ENCODE assay signal across 1 cellular context in genomic region chr6:16759646-16760535, GRCh38.
A peak's percentile ranks its signal among the peaks of the same experiment; 100 is the strongest.
TF ChIP-seq lines count a peak whose summit lies in the region.

No MANE protein-coding gene starts in this region.

TF ChIP-seq in HepG2, 621 proteins besides CTCF, POLR2A, EP300 and RAD21 (continued from another document and continues in another):
- TF ChIP-seq AHDC1 (CRISPR knock-in tag; IDR thresholded peaks at IDR 0.05; ENCODE audit: borderline replicate concordance), result peak; percentile 54; the same call in 1 of the 2 replicates
- TF ChIP-seq, protein P1, sequence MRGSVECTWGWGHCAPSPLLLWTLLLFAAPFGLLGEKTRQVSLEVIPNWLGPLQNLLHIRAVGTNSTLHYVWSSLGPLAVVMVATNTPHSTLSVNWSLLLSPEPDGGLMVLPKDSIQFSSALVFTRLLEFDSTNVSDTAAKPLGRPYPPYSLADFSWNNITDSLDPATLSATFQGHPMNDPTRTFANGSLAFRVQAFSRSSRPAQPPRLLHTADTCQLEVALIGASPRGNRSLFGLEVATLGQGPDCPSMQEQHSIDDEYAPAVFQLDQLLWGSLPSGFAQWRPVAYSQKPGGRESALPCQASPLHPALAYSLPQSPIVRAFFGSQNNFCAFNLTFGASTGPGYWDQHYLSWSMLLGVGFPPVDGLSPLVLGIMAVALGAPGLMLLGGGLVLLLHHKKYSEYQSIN (CRISPR knock-in tag; IDR thresholded peaks at IDR 0.05; ENCODE audit: borderline replicate concordance), result no peak
- TF ChIP-seq, protein P2, sequence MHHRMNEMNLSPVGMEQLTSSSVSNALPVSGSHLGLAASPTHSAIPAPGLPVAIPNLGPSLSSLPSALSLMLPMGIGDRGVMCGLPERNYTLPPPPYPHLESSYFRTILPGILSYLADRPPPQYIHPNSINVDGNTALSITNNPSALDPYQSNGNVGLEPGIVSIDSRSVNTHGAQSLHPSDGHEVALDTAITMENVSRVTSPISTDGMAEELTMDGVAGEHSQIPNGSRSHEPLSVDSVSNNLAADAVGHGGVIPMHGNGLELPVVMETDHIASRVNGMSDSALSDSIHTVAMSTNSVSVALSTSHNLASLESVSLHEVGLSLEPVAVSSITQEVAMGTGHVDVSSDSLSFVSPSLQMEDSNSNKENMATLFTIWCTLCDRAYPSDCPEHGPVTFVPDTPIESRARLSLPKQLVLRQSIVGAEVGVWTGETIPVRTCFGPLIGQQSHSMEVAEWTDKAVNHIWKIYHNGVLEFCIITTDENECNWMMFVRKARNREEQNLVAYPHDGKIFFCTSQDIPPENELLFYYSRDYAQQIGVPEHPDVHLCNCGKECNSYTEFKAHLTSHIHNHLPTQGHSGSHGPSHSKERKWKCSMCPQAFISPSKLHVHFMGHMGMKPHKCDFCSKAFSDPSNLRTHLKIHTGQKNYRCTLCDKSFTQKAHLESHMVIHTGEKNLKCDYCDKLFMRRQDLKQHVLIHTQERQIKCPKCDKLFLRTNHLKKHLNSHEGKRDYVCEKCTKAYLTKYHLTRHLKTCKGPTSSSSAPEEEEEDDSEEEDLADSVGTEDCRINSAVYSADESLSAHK (CRISPR knock-in tag; IDR thresholded peaks at IDR 0.05; ENCODE audit: borderline replicate concordance), result no peak
- TF ChIP-seq ZNF446 (CRISPR knock-in tag; IDR thresholded peaks at IDR 0.05), result no peak; the same call in none of the 2 replicates
- peak; percentile 84; the same call in 1 of the 2 replicates for TF ChIP-seq ZNF329 (CRISPR knock-in tag; IDR thresholded peaks at IDR 0.05; ENCODE audit: low read depth)
- TF ChIP-seq, protein P3, sequence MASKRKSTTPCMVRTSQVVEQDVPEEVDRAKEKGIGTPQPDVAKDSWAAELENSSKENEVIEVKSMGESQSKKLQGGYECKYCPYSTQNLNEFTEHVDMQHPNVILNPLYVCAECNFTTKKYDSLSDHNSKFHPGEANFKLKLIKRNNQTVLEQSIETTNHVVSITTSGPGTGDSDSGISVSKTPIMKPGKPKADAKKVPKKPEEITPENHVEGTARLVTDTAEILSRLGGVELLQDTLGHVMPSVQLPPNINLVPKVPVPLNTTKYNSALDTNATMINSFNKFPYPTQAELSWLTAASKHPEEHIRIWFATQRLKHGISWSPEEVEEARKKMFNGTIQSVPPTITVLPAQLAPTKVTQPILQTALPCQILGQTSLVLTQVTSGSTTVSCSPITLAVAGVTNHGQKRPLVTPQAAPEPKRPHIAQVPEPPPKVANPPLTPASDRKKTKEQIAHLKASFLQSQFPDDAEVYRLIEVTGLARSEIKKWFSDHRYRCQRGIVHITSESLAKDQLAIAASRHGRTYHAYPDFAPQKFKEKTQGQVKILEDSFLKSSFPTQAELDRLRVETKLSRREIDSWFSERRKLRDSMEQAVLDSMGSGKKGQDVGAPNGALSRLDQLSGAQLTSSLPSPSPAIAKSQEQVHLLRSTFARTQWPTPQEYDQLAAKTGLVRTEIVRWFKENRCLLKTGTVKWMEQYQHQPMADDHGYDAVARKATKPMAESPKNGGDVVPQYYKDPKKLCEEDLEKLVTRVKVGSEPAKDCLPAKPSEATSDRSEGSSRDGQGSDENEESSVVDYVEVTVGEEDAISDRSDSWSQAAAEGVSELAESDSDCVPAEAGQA (IDR thresholded peaks at IDR 0.05; ENCODE audit: low read depth), result no peak
- TF ChIP-seq, protein P3 (CRISPR knock-in tag; IDR thresholded peaks at IDR 0.05; ENCODE audit: borderline replicate concordance), result no peak
- peak; percentile 32 for TF ChIP-seq ZNF883 (CRISPR knock-in tag; IDR thresholded peaks at IDR 0.05; ENCODE audit: not compliant biosample characterization)
- TF ChIP-seq ZNF567 (CRISPR knock-in tag; IDR thresholded peaks at IDR 0.05; ENCODE audit: borderline replicate concordance), result peak; percentile 81; the same call in 1 of the 2 replicates
- TF ChIP-seq, protein P4, sequence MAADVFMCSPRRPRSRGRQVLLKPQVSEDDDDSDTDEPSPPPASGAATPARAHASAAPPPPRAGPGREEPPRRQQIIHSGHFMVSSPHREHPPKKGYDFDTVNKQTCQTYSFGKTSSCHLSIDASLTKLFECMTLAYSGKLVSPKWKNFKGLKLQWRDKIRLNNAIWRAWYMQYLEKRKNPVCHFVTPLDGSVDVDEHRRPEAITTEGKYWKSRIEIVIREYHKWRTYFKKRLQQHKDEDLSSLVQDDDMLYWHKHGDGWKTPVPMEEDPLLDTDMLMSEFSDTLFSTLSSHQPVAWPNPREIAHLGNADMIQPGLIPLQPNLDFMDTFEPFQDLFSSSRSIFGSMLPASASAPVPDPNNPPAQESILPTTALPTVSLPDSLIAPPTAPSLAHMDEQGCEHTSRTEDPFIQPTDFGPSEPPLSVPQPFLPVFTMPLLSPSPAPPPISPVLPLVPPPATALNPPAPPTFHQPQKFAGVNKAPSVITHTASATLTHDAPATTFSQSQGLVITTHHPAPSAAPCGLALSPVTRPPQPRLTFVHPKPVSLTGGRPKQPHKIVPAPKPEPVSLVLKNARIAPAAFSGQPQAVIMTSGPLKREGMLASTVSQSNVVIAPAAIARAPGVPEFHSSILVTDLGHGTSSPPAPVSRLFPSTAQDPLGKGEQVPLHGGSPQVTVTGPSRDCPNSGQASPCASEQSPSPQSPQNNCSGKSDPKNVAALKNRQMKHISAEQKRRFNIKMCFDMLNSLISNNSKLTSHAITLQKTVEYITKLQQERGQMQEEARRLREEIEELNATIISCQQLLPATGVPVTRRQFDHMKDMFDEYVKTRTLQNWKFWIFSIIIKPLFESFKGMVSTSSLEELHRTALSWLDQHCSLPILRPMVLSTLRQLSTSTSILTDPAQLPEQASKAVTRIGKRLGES (CRISPR knock-in tag; IDR thresholded peaks at IDR 0.05; ENCODE audit: borderline replicate concordance), result no peak
- TF ChIP-seq NCOR1 (IDR thresholded peaks at IDR 0.05; ENCODE audit: borderline replicate concordance, low read length), result peak; percentile 14; the same call in 1 of the 2 replicates
- TF ChIP-seq, protein P5, sequence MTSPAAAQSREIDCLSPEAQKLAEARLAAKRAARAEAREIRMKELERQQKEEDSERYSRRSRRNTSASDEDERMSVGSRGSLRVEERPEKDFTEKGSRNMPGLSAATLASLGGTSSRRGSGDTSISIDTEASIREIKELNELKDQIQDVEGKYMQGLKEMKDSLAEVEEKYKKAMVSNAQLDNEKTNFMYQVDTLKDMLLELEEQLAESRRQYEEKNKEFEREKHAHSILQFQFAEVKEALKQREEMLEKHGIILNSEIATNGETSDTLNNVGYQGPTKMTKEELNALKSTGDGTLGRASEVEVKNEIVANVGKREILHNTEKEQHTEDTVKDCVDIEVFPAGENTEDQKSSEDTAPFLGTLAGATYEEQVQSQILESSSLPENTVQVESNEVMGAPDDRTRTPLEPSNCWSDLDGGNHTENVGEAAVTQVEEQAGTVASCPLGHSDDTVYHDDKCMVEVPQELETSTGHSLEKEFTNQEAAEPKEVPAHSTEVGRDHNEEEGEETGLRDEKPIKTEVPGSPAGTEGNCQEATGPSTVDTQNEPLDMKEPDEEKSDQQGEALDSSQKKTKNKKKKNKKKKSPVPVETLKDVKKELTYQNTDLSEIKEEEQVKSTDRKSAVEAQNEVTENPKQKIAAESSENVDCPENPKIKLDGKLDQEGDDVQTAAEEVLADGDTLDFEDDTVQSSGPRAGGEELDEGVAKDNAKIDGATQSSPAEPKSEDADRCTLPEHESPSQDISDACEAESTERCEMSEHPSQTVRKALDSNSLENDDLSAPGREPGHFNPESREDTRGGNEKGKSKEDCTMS (CRISPR knock-in tag; conservative IDR thresholded peaks at IDR 0.05), result no peak
- 0 out of 2 replicates have a peak, but pooled peaks have one; percentile 17 for TF ChIP-seq ZMYM2 (CRISPR knock-in tag; IDR thresholded peaks at IDR 0.05)
- TF ChIP-seq GATA4 (IDR thresholded peaks at IDR 0.05; ENCODE audit: borderline replicate concordance, low read depth), result no peak
- TF ChIP-seq ZNF740 (CRISPR knock-in tag; IDR thresholded peaks at IDR 0.05), result no peak; the same call in 1 of the 2 replicates
- TF ChIP-seq KMT2A (CRISPR knock-in tag; IDR thresholded peaks at IDR 0.05), result peak; percentile 97
- TF ChIP-seq ZNF432 (CRISPR knock-in tag; IDR thresholded peaks at IDR 0.05; ENCODE audit: borderline replicate concordance), result no peak
- TF ChIP-seq DDIT3 (CRISPR knock-in tag; IDR thresholded peaks at IDR 0.05), result no peak
- TF ChIP-seq ZNF44 (CRISPR knock-in tag; IDR thresholded peaks at IDR 0.05), result peak; percentile 66; the same call in 1 of the 2 replicates
- 0 out of 2 replicates have a peak, but pooled peaks have one; percentile 89 for TF ChIP-seq ZBTB4 (CRISPR knock-in tag; IDR thresholded peaks at IDR 0.05; ENCODE audit: borderline replicate concordance)
- TF ChIP-seq SPEN (CRISPR knock-in tag; IDR thresholded peaks at IDR 0.05; ENCODE audit: low read depth), result peak; percentile 70; the same call in 1 of the 2 replicates
